ENCODE assay signal across 7 cellular contexts in genomic region chr9:89312154-89312616, GRCh38. TPM values are rescaled to one million over a fixed set of nuclear protein-coding genes. Genes with fewer than 3 reads are reported as not detected.
A peak's percentile ranks its signal among the peaks of the same experiment; 100 is the strongest.
DNase-seq lines count a peak whose midpoint lies in the region; ATAC-seq, FAIRE-seq and TF ChIP-seq lines count a peak whose summit lies in the region.

No MANE protein-coding gene starts in this region.

- H3K36me3 ChIP-seq in bronchial epithelial cell (ENCODE audit: control insufficient read depth, insufficient read depth, low read length) (no peaks in the 10 kb centered on the region), muscle layer of duodenum (ENCODE audit: control insufficient read depth in 1 of 2, insufficient read depth in 2 of 2, low read length in 2 of 2) (peaks cover 0 to 4% of the 10 kb centered on the region in 2 donors)

- TF ChIP-seq CTCF in GM12864 (IDR thresholded peaks at IDR 0.05; ENCODE audit: low read depth, low read length, missing control alignments) (no peak), bronchial epithelial cell (IDR thresholded peaks at IDR 0.05; ENCODE audit: insufficient read depth, low read length, severe bottlenecking) (no peak), omental fat pad (IDR thresholded peaks at IDR 0.05) (no peak)

- H3K4me1 ChIP-seq in muscle layer of duodenum (ENCODE audit: control insufficient read depth in 1 of 2, insufficient read depth in 2 of 2, low read length in 2 of 2), result peaks cover 0 to 9% of the 10 kb centered on the region in 2 donors

- no peak for ATAC-seq in omental fat pad (ENCODE audit: low FRiP score)
- ATAC-seq in GM18517 (IDR thresholded peaks at IDR 0.05; ENCODE audit: unreplicated experiment), result no peak

- peak overlapping the region; percentile 82 for H3K27ac ChIP-seq in muscle layer of duodenum (ENCODE audit: low read length)

- no peaks in the 10 kb centered on the region for H3K27me3 ChIP-seq in bronchial epithelial cell (ENCODE audit: control insufficient read depth, insufficient read depth, low read length)
- no peaks in the 10 kb centered on the region for H3K27me3 ChIP-seq in muscle layer of duodenum (ENCODE audit: low read depth, low read length)

- H3K9me3 ChIP-seq in muscle layer of duodenum (ENCODE audit: control insufficient read depth in 1 of 2, low read length in 2 of 2), result no peaks in the 10 kb centered on the region

- H3K4me3 ChIP-seq in GM12864 (ENCODE audit: low read depth, low read length), result peak overlapping the region; percentile 71
- peak overlapping the region; percentile 71 for H3K4me3 ChIP-seq in bronchial epithelial cell (ENCODE audit: low read depth, low read length)
- H3K4me3 ChIP-seq in muscle layer of duodenum (ENCODE audit: low read depth in 1 of 2, low read length in 2 of 2), result peak overlapping the region; percentile 78 to 82

- DNase-seq in GM12864 (ENCODE audit: low read depth) (no peak), MV-4-11 (lab: John Stamatoyannopoulos, UW) (peak; percentile 26), bronchial epithelial cell (ENCODE audit: low read depth) (peak; percentile 50), NCI-H345 (lab: John Stamatoyannopoulos, UW) (no peak), omental fat pad (ENCODE audit: low spot score) (no peak)

- no peak for FAIRE-seq in bronchial epithelial cell (lab: Jason Lieb, UNC)

RNA-seq across cellular contexts. Expression of gene CKS2, which starts 1.2 kb away (rescaled TPM):
- total RNA-seq in bronchial epithelial cell, result 16.3 and 16.6 TPM in 2 replicates
- total RNA-seq in omental fat pad, result 10 to 100 TPM in 3 of 4 donors, 1 to 10 TPM in 1; 9.8 to 34.1 (median 20.3) TPM

RNA-seq across cellular contexts. Expression of gene SECISBP2, which starts 6.1 kb away (rescaled TPM):
- total RNA-seq in bronchial epithelial cell (25.5 and 31.7 TPM in 2 replicates), omental fat pad (10 to 100 TPM; 45.8 to 68.4 (median 54.2) TPM)

Comparison
In these comparisons a context has a peak if more than half of its experiments do, and no peak if none do; other contexts are left out.
1. DNase-seq: peak in MV-4-11 (single experiment) and bronchial epithelial cell (single experiment); none in GM12864 (single experiment), NCI-H345 (single experiment) and omental fat pad (single experiment).
2. Peak in every context shown above with its lines, with median percentiles within 50 percentile points of each other: H3K4me3 ChIP-seq.